In genomic region chr1:9763914-9764313, GRCh38 we compare ENCODE assay signal across 16 cellular contexts.
"Had no signal": no experiment of that assay in that cellular context is flagged by ENCODE, and none has a peak within 500 bp of the region (broad histone marks: within the 10 kb centered on the region; RNA-seq: fewer than 3 reads in every experiment).

No MANE protein-coding gene starts in this region.

- H3K27ac ChIP-seq: cardiac muscle cell, colonic mucosa, left ventricle myocardium inferior, right lobe of liver, thoracic aorta had no signal

- H3K27me3 Mint-ChIP-seq: naive thymus-derived CD8-positive, alpha-beta T cell; T-helper 17 cell had no signal

- DNase-seq: activated CD4-positive, alpha-beta T cell treated with anti-CD3 and anti-CD28 coated beads, Interleukin-2, amount 50 U/mL, for 1 hour; activated CD4-positive, CD25-positive, alpha-beta regulatory T cell; activated naive CD4-positive, alpha-beta T cell treated with anti-CD3 and anti-CD28 coated beads for 36 hours; activated T-cell treated with anti-CD3 and anti-CD28 coated beads for 4 hours; colonic mucosa; foreskin fibroblast; glutamatergic neuron; left ventricle myocardium inferior; mesenchymal stem cell; naive thymus-derived CD8-positive, alpha-beta T cell; right lobe of liver; stimulated activated CD4-positive, alpha-beta T cell treated with anti-CD3 and anti-CD28 coated beads, Interleukin-1b, Interleukin-23, amount 100 ng/mL, for 48 hours; T-helper 17 cell had no signal

- H3K27me3 ChIP-seq: cardiac muscle cell, colonic mucosa, right lobe of liver had no signal

- H3K9me3 ChIP-seq: colonic mucosa, left ventricle myocardium inferior, right lobe of liver, thoracic aorta had no signal

- H3K27ac Mint-ChIP-seq: activated naive CD4-positive, alpha-beta T cell treated with anti-CD3 and anti-CD28 coated beads for 36 hours; activated T-helper 2 cell treated with anti-CD3 and anti-CD28 coated beads, Interferon-gamma antibody, Interleukin-2, Interleukin-4, amounts not matched to agents 10 μg/mL and 5 μg/mL and 100 μg/mL, durations not matched to agents 14 hours and 24 hours and 36 hours had no signal

- ATAC-seq: naive thymus-derived CD8-positive, alpha-beta T cell; right lobe of liver; T-helper 17 cell had no signal

- H3K4me3 Mint-ChIP-seq: activated naive CD4-positive, alpha-beta T cell treated with anti-CD3 and anti-CD28 coated beads for 36 hours; naive thymus-derived CD8-positive, alpha-beta T cell; T-helper 17 cell had no signal

- H3K4me1 ChIP-seq: colonic mucosa had no signal

- H3K9me3 Mint-ChIP-seq: activated naive CD4-positive, alpha-beta T cell treated with anti-CD3 and anti-CD28 coated beads for 36 hours; activated T-helper 2 cell treated with anti-CD3 and anti-CD28 coated beads, Interferon-gamma antibody, Interleukin-2, Interleukin-4, amounts not matched to agents 10 μg/mL and 5 μg/mL and 100 μg/mL, durations not matched to agents 14 hours and 24 hours and 36 hours; naive thymus-derived CD8-positive, alpha-beta T cell had no signal
